In genomic region chr19:47761566-47761965, GRCh38 we compare ENCODE assay signal across 19 cellular contexts. TPM values are rescaled to one million over a fixed set of nuclear protein-coding genes. Genes with fewer than 3 reads are reported as not detected.
"Had no signal": no experiment of that assay in that cellular context is flagged by ENCODE, and none has a peak within 500 bp of the region (broad histone marks: within the 10 kb centered on the region; RNA-seq: fewer than 3 reads in every experiment).

No MANE protein-coding gene starts in this region.

- DNase-seq: colonic mucosa; dermis blood vessel endothelial cell; foreskin melanocyte; head of caudate nucleus; kidney; left cardiac atrium; mesendoderm; naive B cell; stimulated activated CD4-positive, alpha-beta T cell treated with anti-CD3 and anti-CD28 coated beads, Interleukin-2, amount 100 ng/mL, for 24 hours; stimulated activated CD4-positive, alpha-beta T cell treated with anti-CD3 and anti-CD28 coated beads, Interleukin-4, amount 100 ng/mL, for 4 hours; stimulated activated naive CD4-positive, alpha-beta T cell treated with Interleukin-2 at 50 U/mL for 16 hours had no signal

- H3K27me3 Mint-ChIP-seq: naive B cell had no signal

- H3K4me3 Mint-ChIP-seq: naive B cell had no signal

- H3K9me3 ChIP-seq: colonic mucosa, neutrophil had no signal

- ATAC-seq: left cardiac atrium, sciatic nerve had no signal

RNA-seq across cellular contexts. Expression of gene TPRX1, which starts 42.8 kb away (rescaled TPM):
- total RNA-seq: colonic mucosa, dermis blood vessel endothelial cell, hepatocyte, kidney, left cardiac atrium, liver, lung microvascular endothelial cell, osteoblast, pulmonary artery endothelial cell, sciatic nerve, skeletal muscle tissue had no signal
